Comparison of ENCODE assay signal across 6 cellular contexts in genomic region chr6:31958412-31958740, GRCh38. TPM values are rescaled to one million over a fixed set of nuclear protein-coding genes. Genes with fewer than 3 reads are reported as not detected.
DNase-seq lines count a peak whose midpoint lies in the region; ATAC-seq and TF ChIP-seq lines count a peak whose summit lies in the region.

No MANE protein-coding gene starts in this region.

- H3K79me1 ChIP-seq in H9 (ENCODE audit: insufficient read depth, low read depth, low read length, poor library complexity, severe bottlenecking) = peaks cover 3% of the 10 kb centered on the region

- H4K91ac ChIP-seq in H9 (ENCODE audit: insufficient read length, low read depth, low read length) = no peak overlapping the region

- H3K14ac ChIP-seq in H9 (ENCODE audit: insufficient read depth, low read length) = no peak overlapping the region; the same call in 1 of the 2 replicates

- no peak for DNase-seq in H9
- no peak for DNase-seq in activated naive CD8-positive, alpha-beta T cell treated with anti-CD3 and anti-CD28 coated beads for 36 hours
- DNase-seq in stimulated activated CD8-positive, alpha-beta memory T cell treated with anti-CD3 and anti-CD28 coated beads, Interleukin-4, amount 100 ng/mL, for 48 hours = no peak

- peak overlapping the region; percentile 43 for H3K56ac ChIP-seq in H9 (ENCODE audit: insufficient read length, low read depth, low read length)

- peak overlapping the region; percentile 95 for H3K9ac ChIP-seq in H9 (ENCODE audit: extremely low read depth, insufficient read length, low read length)

- H2AFZ ChIP-seq in H9 (ENCODE audit: low read length) = peak overlapping the region; percentile 27

- H4K5ac ChIP-seq in H9 (ENCODE audit: insufficient read length, low read depth, low read length) = no peak overlapping the region

- no peak overlapping the region for H4K8ac ChIP-seq in H9 (replicated peaks; ENCODE audit: insufficient read length, low read depth, low read length)

- H3K4me1 ChIP-seq in H9 (ENCODE audit: insufficient read depth, low read length) = peaks cover 3% of the 10 kb centered on the region; the same call in 1 of the 2 replicates
- peaks cover 21% of the 10 kb centered on the region for H3K4me1 ChIP-seq in mononuclear cell (ENCODE audit: insufficient read depth, low read length)

- H3K27me3 ChIP-seq in H9 (ENCODE audit: insufficient read depth, low read length) = no peaks in the 10 kb centered on the region
- H3K27me3 ChIP-seq in mononuclear cell (ENCODE audit: insufficient read depth, low read length) = no peaks in the 10 kb centered on the region

- no peak overlapping the region for H2AK5ac ChIP-seq in H9 (ENCODE audit: insufficient read length, low read length)

- H3K23ac ChIP-seq in H9 (ENCODE audit: insufficient read length, low read depth, low read length) = no peak overlapping the region

- peak overlapping the region; percentile 95 for H3K4me2 ChIP-seq in H9 (ENCODE audit: insufficient read depth, insufficient read length, low read length)

- H4K20me1 ChIP-seq in H9 (ENCODE audit: control insufficient read depth, insufficient read depth, insufficient read length) = no peaks in the 10 kb centered on the region

- peaks cover 10% of the 10 kb centered on the region for H3K23me2 ChIP-seq in H9 (ENCODE audit: insufficient read length, low read depth, low read length, poor library complexity, severe bottlenecking)

- peak overlapping the region; percentile 90 for H3K4me3 ChIP-seq in mononuclear cell (ENCODE audit: low read length)

- no CpG with 5 or more reads among the region's 11 CpGs for WGBS in H9 (ENCODE audit: extremely low coverage, insufficient read length, low lambda C conversion rate)

- no peak overlapping the region for H3K27ac ChIP-seq in H9 (ENCODE audit: insufficient read length, low read depth, low read length)

- ATAC-seq in GM19397 (IDR thresholded peaks at IDR 0.05; ENCODE audit: unreplicated experiment) (no peak), GM21717 (IDR thresholded peaks at IDR 0.05; ENCODE audit: unreplicated experiment) (no peak)

- H3K27ac Mint-ChIP-seq in H9 = peak overlapping the region; percentile 94 to 99 (median 96); a peak in 6 of 7 replicates
- peak overlapping the region; percentile 92 for H3K27ac Mint-ChIP-seq in activated naive CD8-positive, alpha-beta T cell treated with anti-CD3 and anti-CD28 coated beads for 36 hours

- H3K79me2 ChIP-seq in H9 (ENCODE audit: insufficient read depth, low read length) = peaks cover 7% of the 10 kb centered on the region

- H3K4ac ChIP-seq in H9 (ENCODE audit: low read depth, low read length) = no peak overlapping the region

- TF ChIP-seq CTCF in H9 (conservative IDR thresholded peaks at IDR 0.05) = no peak

- H2BK120ac ChIP-seq in H9 (ENCODE audit: low read depth, low read length, poor library complexity, severe bottlenecking) = no peak overlapping the region

- H2BK20ac ChIP-seq in H9 (ENCODE audit: low read depth, low read length, poor library complexity, severe bottlenecking) = no peak overlapping the region

- no peak overlapping the region for H2BK15ac ChIP-seq in H9 (ENCODE audit: low read depth, low read length)

- peaks cover 37 to 83% (median 70%) of the 10 kb centered on the region in 3 experiments for H3K36me3 Mint-ChIP-seq in H9 (ENCODE audit: insufficient read depth in 1 of 3, low read depth in 3 of 3)
- peaks cover 38% of the 10 kb centered on the region for H3K36me3 Mint-ChIP-seq in activated naive CD8-positive, alpha-beta T cell treated with anti-CD3 and anti-CD28 coated beads for 36 hours

- no peaks in the 10 kb centered on the region for H3K27me3 Mint-ChIP-seq in H9 (ENCODE audit: low read depth)
- H3K27me3 Mint-ChIP-seq in activated naive CD8-positive, alpha-beta T cell treated with anti-CD3 and anti-CD28 coated beads for 36 hours = no peaks in the 10 kb centered on the region

- H3K18ac ChIP-seq in H9 (ENCODE audit: insufficient read length, low read depth, low read length) = peak overlapping the region; percentile 38

- H3K9me3 ChIP-seq in H9 (ENCODE audit: control insufficient read depth, low read depth, low read length) = no peaks in the 10 kb centered on the region
- no peaks in the 10 kb centered on the region for H3K9me3 ChIP-seq in mononuclear cell (ENCODE audit: low read depth, low read length)

- H2BK5ac ChIP-seq in H9 (ENCODE audit: insufficient read length, low read length) = no peak overlapping the region

- H3K9me3 Mint-ChIP-seq in H9 = no peaks in the 10 kb centered on the region; a peak in 1 of 5 replicates
- no peaks in the 10 kb centered on the region for H3K9me3 Mint-ChIP-seq in activated naive CD8-positive, alpha-beta T cell treated with anti-CD3 and anti-CD28 coated beads for 36 hours

- H3K4me3 Mint-ChIP-seq in H9 = peak overlapping the region; percentile 95 to 99
- peak overlapping the region; percentile 98 for H3K4me3 Mint-ChIP-seq in activated naive CD8-positive, alpha-beta T cell treated with anti-CD3 and anti-CD28 coated beads for 36 hours

- peaks cover 18% of the 10 kb centered on the region in 2 experiments for H3K4me1 Mint-ChIP-seq in H9
- H3K4me1 Mint-ChIP-seq in activated naive CD8-positive, alpha-beta T cell treated with anti-CD3 and anti-CD28 coated beads for 36 hours = peaks cover 24% of the 10 kb centered on the region

- no peak overlapping the region for H2BK12ac ChIP-seq in H9 (ENCODE audit: insufficient read length, low read depth, low read length)

- no peak overlapping the region for H3T11ph ChIP-seq in H9 (ENCODE audit: low read length)

RNA-seq across cellular contexts. Expression of gene NELFE, which starts 0.4 kb away (rescaled TPM):
- total RNA-seq in H9 (2021) = 90.8 and 91.4 TPM in 2 replicates
- 10 to 100 TPM; 73.8 to 75.5 TPM for total RNA-seq in activated naive CD8-positive, alpha-beta T cell treated with anti-CD3 and anti-CD28 coated beads for 36 hours
- total RNA-seq in mononuclear cell = 47.8 TPM

RNA-seq across cellular contexts. Expression of gene SKIC2, which starts 0.6 kb away (rescaled TPM):
- total RNA-seq in H9 (2021) (78.8 and 86.2 TPM in 2 replicates), mononuclear cell (44.8 TPM)
- total RNA-seq in activated naive CD8-positive, alpha-beta T cell treated with anti-CD3 and anti-CD28 coated beads for 36 hours = 10 to 100 TPM; 84.6 to 90.9 TPM

RNA-seq across cellular contexts. Expression of gene CFB, which starts 12.5 kb away (rescaled TPM):
- 0.31 and 0.39 TPM in 2 replicates for total RNA-seq in H9 (2021)
- total RNA-seq in activated naive CD8-positive, alpha-beta T cell treated with anti-CD3 and anti-CD28 coated beads for 36 hours = under 1 TPM; 0.52 to 0.82 TPM
- total RNA-seq in mononuclear cell = 3.1 TPM

RNA-seq across cellular contexts. Expression of gene DXO, which starts 13.6 kb away (rescaled TPM):
- total RNA-seq in H9 (2021) (21.6 and 22.9 TPM in 2 replicates), mononuclear cell (16.1 TPM)
- total RNA-seq in activated naive CD8-positive, alpha-beta T cell treated with anti-CD3 and anti-CD28 coated beads for 36 hours = 10 to 100 TPM; 15.6 to 16.3 TPM

RNA-seq across cellular contexts. Expression of gene C4A, which starts 23.5 kb away (rescaled TPM):
- total RNA-seq in H9 (2021) = 4.3 and 5.1 TPM in 2 replicates
- 1 to 10 TPM; 2.2 to 3.2 TPM for total RNA-seq in activated naive CD8-positive, alpha-beta T cell treated with anti-CD3 and anti-CD28 coated beads for 36 hours
- 0.94 TPM for total RNA-seq in mononuclear cell
